ENCODE assay signal across 20 cellular contexts in genomic region chr13:39675904-39676303, GRCh38. TPM values are rescaled to one million over a fixed set of nuclear protein-coding genes. Genes with fewer than 3 reads are reported as not detected.
DNase-seq lines count a peak whose midpoint lies in the region; ATAC-seq and FAIRE-seq lines count a peak whose summit lies in the region.
"Had no signal": no experiment of that assay in that cellular context is flagged by ENCODE, and none has a peak within 500 bp of the region (broad histone marks: within the 10 kb centered on the region; RNA-seq: fewer than 3 reads in every experiment).

No MANE protein-coding gene starts in this region.

- H3K27ac Mint-ChIP-seq in T-helper 2 cell treated with Interferon-gamma antibody and Interleukin-4, amounts not matched to agents 5 μg/mL and 100 μg/mL, for 36 hours, result no peak overlapping the region
- H3K27ac Mint-ChIP-seq: B cell; CD8-positive, alpha-beta T cell had no signal

- H3K4me1 Mint-ChIP-seq in T-helper 2 cell treated with Interferon-gamma antibody and Interleukin-4, amounts not matched to agents 5 μg/mL and 100 μg/mL, for 36 hours (ENCODE audit: low read depth), result no peaks in the 10 kb centered on the region

- no peak overlapping the region for H2BK120ac ChIP-seq in mesenchymal stem cell (ENCODE audit: low read depth, low read length)

- H3K27me3 Mint-ChIP-seq in T-helper 2 cell treated with Interferon-gamma antibody and Interleukin-4, amounts not matched to agents 5 μg/mL and 100 μg/mL, for 36 hours (ENCODE audit: low read depth), result no peaks in the 10 kb centered on the region
- H3K27me3 Mint-ChIP-seq: B cell had no signal

- no peak overlapping the region for H2BK12ac ChIP-seq in mesenchymal stem cell (ENCODE audit: low read length in 2 of 2)

- H3K79me1 ChIP-seq in mesenchymal stem cell (replicated peaks; ENCODE audit: low read length, poor library complexity, severe bottlenecking), result peaks cover 4% of the 10 kb centered on the region

- H3K9me3 Mint-ChIP-seq in T-helper 2 cell treated with Interferon-gamma antibody and Interleukin-4, amounts not matched to agents 5 μg/mL and 100 μg/mL, for 36 hours, result peaks cover 3% of the 10 kb centered on the region

- FAIRE-seq in colon (lab: Jason Lieb, UNC), result peak; percentile 88
- FAIRE-seq: GM12891, H54, HTR-8/SVneo had no signal

- H3K9me3 ChIP-seq in SK-N-MC (ENCODE audit: low read depth, low read length), result no peaks in the 10 kb centered on the region
- H3K9me3 ChIP-seq in mesenchymal stem cell (ENCODE audit: control insufficient read depth, low read length), result no peaks in the 10 kb centered on the region
- H3K9me3 ChIP-seq: Caco-2, SJSA1 had no signal

- 49% methylated on average over 2 of the region's 3 CpGs for WGBS in mesenchymal stem cell

- no peak overlapping the region for H3K4me3 Mint-ChIP-seq in T-helper 2 cell treated with Interferon-gamma antibody and Interleukin-4, amounts not matched to agents 5 μg/mL and 100 μg/mL, for 36 hours
- H3K4me3 Mint-ChIP-seq: B cell; CD8-positive, alpha-beta T cell had no signal

- no peak overlapping the region for H3K18ac ChIP-seq in mesenchymal stem cell (ENCODE audit: low read depth in 1 of 2, low read length in 2 of 2)

- H3K27me3 ChIP-seq in mesenchymal stem cell (ENCODE audit: control insufficient read depth in 1 of 2, insufficient read depth in 1 of 2, low read length in 2 of 2), result no peaks in the 10 kb centered on the region
- H3K27me3 ChIP-seq: SJSA1 had no signal

- H4K8ac ChIP-seq in mesenchymal stem cell (ENCODE audit: low read length), result no peak overlapping the region

- H3K23ac ChIP-seq in mesenchymal stem cell (ENCODE audit: low read length in 2 of 2), result no peak overlapping the region

- no peaks in the 10 kb centered on the region for H3K4me1 ChIP-seq in mesenchymal stem cell (ENCODE audit: control insufficient read depth, insufficient read depth, low read depth, low read length)
- H3K4me1 ChIP-seq: SJSA1 had no signal

- no peak for ATAC-seq in HG03521 (IDR thresholded peaks at IDR 0.05; ENCODE audit: unreplicated experiment)
- ATAC-seq in HG03095 (IDR thresholded peaks at IDR 0.05; ENCODE audit: unreplicated experiment), result no peak
- ATAC-seq: CD8-positive, alpha-beta T cell; K562; PC-3 had no signal

- H2AFZ ChIP-seq in mesenchymal stem cell (ENCODE audit: low read depth, low read length), result no peak overlapping the region

- H4K91ac ChIP-seq in mesenchymal stem cell (ENCODE audit: low read length), result no peak overlapping the region

- no peak overlapping the region for H2BK5ac ChIP-seq in mesenchymal stem cell (ENCODE audit: low read depth, low read length, poor library complexity, severe bottlenecking)

- no peak overlapping the region for H3K4ac ChIP-seq in mesenchymal stem cell (ENCODE audit: low read depth in 1 of 2, low read length in 2 of 2)

- peaks cover 14% of the 10 kb centered on the region for H3K36me3 Mint-ChIP-seq in T-helper 2 cell treated with Interferon-gamma antibody and Interleukin-4, amounts not matched to agents 5 μg/mL and 100 μg/mL, for 36 hours (ENCODE audit: low read depth)

- no peak overlapping the region for H3K4me2 ChIP-seq in mesenchymal stem cell (ENCODE audit: low read length, poor library complexity, severe bottlenecking)

- H2AK5ac ChIP-seq in mesenchymal stem cell (ENCODE audit: low read length, severe bottlenecking), result no peak overlapping the region

- no peak overlapping the region for H3K14ac ChIP-seq in mesenchymal stem cell (ENCODE audit: low read length in 2 of 2)

- H3K27ac ChIP-seq in SK-N-MC (peak overlapping the region; percentile 75), mesenchymal stem cell (ENCODE audit: low read length, poor library complexity, severe bottlenecking) (no peak overlapping the region)
- H3K27ac ChIP-seq: C4-2B, SJSA1 had no signal

- H3K4me3 ChIP-seq in SK-N-MC, result no peak overlapping the region
- H3K4me3 ChIP-seq in mesenchymal stem cell (ENCODE audit: insufficient read depth in 1 of 2, low read depth in 1 of 2, low read length in 2 of 2), result no peak overlapping the region
- H3K4me3 ChIP-seq: K562, SJSA1 had no signal

- peaks cover 38% of the 10 kb centered on the region for H3K36me3 ChIP-seq in SK-N-MC (ENCODE audit: insufficient read depth, low read length)
- peaks cover 7 to 41% of the 10 kb centered on the region in 2 experiments for H3K36me3 ChIP-seq in mesenchymal stem cell (ENCODE audit: control insufficient read depth in 1 of 2, insufficient read depth in 2 of 2, low read depth in 1 of 2, low read length in 2 of 2)

- DNase-seq in ELR (ENCODE audit: low read depth) (peak; percentile 23), SK-N-MC (ENCODE audit: low read depth, low spot score) (no peak), mesenchymal stem cell (no peak)
- DNase-seq in activated CD4-positive, CD25-positive, alpha-beta regulatory T cell (lab: John Stamatoyannopoulos, UW), result no peak
- DNase-seq in T-helper 2 cell treated with Interferon-gamma antibody and Interleukin-4, amounts not matched to agents 5 μg/mL and 100 μg/mL, for 36 hours (ENCODE audit: low spot score), result no peak
- DNase-seq: NCI-H524 treated with DMSO at 0.1 percent for 48 hours, NCI-H774 had no signal

- no peak overlapping the region for H2BK15ac ChIP-seq in mesenchymal stem cell (ENCODE audit: low read depth, poor library complexity, severe bottlenecking)

- H3K9ac ChIP-seq in SK-N-MC (ENCODE audit: insufficient read length) (peak overlapping the region; percentile 55), mesenchymal stem cell (ENCODE audit: low read length) (peak overlapping the region; percentile 34)

RNA-seq across cellular contexts. Expression of gene COG6, which starts 20.4 kb away (rescaled TPM):
- 21.2 TPM for polyA plus RNA-seq in mesenchymal stem cell (2013, experiment 1 of 2)
- 21.7 TPM for polyA plus RNA-seq in mesenchymal stem cell (2013, experiment 2 of 2)
